In genomic region chr11:88246680-88247079, GRCh38 we compare ENCODE assay signal across 17 cellular contexts.
DNase-seq lines count a peak whose midpoint lies in the region; ATAC-seq and TF ChIP-seq lines count a peak whose summit lies in the region.
"Had no signal": no experiment of that assay in that cellular context is flagged by ENCODE, and none has a peak within 500 bp of the region (broad histone marks: within the 10 kb centered on the region; RNA-seq: fewer than 3 reads in every experiment).

No MANE protein-coding gene starts in this region.

- peaks cover 4% of the 10 kb centered on the region for H3K4me1 Mint-ChIP-seq in endothelial cell (ENCODE audit: unreplicated experiment)
- H3K4me1 Mint-ChIP-seq: activated CD4-positive, alpha-beta T cell treated with anti-CD3 and anti-CD28 coated beads, Interleukin-2, amount 10 ng/mL, durations not matched to agents 7 days and 5 days; activated naive CD8-positive, alpha-beta T cell treated with anti-CD3 and anti-CD28 coated beads, Interleukin-2, amount 50 U/mL, for 24 hours; T-helper 17 cell had no signal

- H3K9ac ChIP-seq in PC-3 (ENCODE audit: low read length) = no peak overlapping the region
- H3K9ac ChIP-seq: BLaER1 treated with 17β-estradiol and CSF1 and Interleukin-3, amounts not matched to agents 10 nM and 100 nM had no signal

- POLR2A ChIA-PET in PC-3 (lab: Charles Lee; ENCODE audit: unreplicated experiment) = no interaction called here

- peaks cover 1% of the 10 kb centered on the region for H3K27me3 Mint-ChIP-seq in endothelial cell (ENCODE audit: unreplicated experiment)
- H3K27me3 Mint-ChIP-seq: activated CD4-positive, alpha-beta T cell treated with anti-CD3 and anti-CD28 coated beads, Interleukin-2, amount 10 ng/mL, durations not matched to agents 7 days and 5 days; activated naive CD8-positive, alpha-beta T cell treated with anti-CD3 and anti-CD28 coated beads, Interleukin-2, amount 50 U/mL, for 24 hours; activated T-cell treated with anti-CD3 and anti-CD28 coated beads, Interleukin-2, amount 50 U/mL, for 24 hours; T-helper 17 cell had no signal

- intact Hi-C loops in PC-3 (cut with micrococcal nuclease) = no loop called here

- H3F3A ChIP-seq in PC-3 (ENCODE audit: low read length, unreplicated experiment) = no peaks in the 10 kb centered on the region

- H3K9me3 Mint-ChIP-seq in endothelial cell (ENCODE audit: unreplicated experiment) = peaks cover 3% of the 10 kb centered on the region

- H3K27me3 ChIP-seq in PC-3 (ENCODE audit: low read length) = no peaks in the 10 kb centered on the region
- H3K27me3 ChIP-seq: BLaER1 treated with 17β-estradiol and CSF1 and Interleukin-3, amounts not matched to agents 10 nM and 100 nM; Peyer's patch had no signal

- H2AFZ ChIP-seq in PC-3 (ENCODE audit: low read length) = no peak overlapping the region

- H3K9me3 ChIP-seq in PC-3 (ENCODE audit: low read length) = no peaks in the 10 kb centered on the region
- H3K9me3 ChIP-seq: Peyer's patch had no signal

- H4K20me1 ChIP-seq in PC-3 (ENCODE audit: low read length) = no peaks in the 10 kb centered on the region
- H4K20me1 ChIP-seq: BLaER1 treated with 17β-estradiol and CSF1 and Interleukin-3, amounts not matched to agents 10 nM and 100 nM had no signal

- H3K4me2 ChIP-seq in PC-3 (ENCODE audit: low read length) = no peak overlapping the region
- H3K4me2 ChIP-seq: BLaER1 treated with 17β-estradiol and CSF1 and Interleukin-3, amounts not matched to agents 10 nM and 100 nM had no signal

- no peaks in the 10 kb centered on the region for H3K36me3 ChIP-seq in PC-3 (ENCODE audit: low read depth, low read length)
- H3K36me3 ChIP-seq: Peyer's patch had no signal

- H3K27ac Mint-ChIP-seq in endothelial cell (ENCODE audit: unreplicated experiment) = no peak overlapping the region
- H3K27ac Mint-ChIP-seq: activated CD4-positive, alpha-beta T cell treated with anti-CD3 and anti-CD28 coated beads, Interleukin-2, amount 10 ng/mL, durations not matched to agents 7 days and 5 days; activated naive CD8-positive, alpha-beta T cell treated with anti-CD3 and anti-CD28 coated beads, Interleukin-2, amount 50 U/mL, for 24 hours; activated T-cell treated with anti-CD3 and anti-CD28 coated beads, Interleukin-2, amount 50 U/mL, for 24 hours; T-helper 17 cell had no signal

- CTCF ChIA-PET in PC-3 (lab: Charles Lee) = no interaction called here

- no peak for TF ChIP-seq CTCF in PC-3 (conservative IDR thresholded peaks at IDR 0.05; ENCODE audit: low read depth, low read length)
- no peak for TF ChIP-seq CTCF in choroid plexus epithelial cell (conservative IDR thresholded peaks at IDR 0.05; ENCODE audit: low read depth, low read length)
- no peak for TF ChIP-seq CTCF in endothelial cell (IDR thresholded peaks at IDR 0.05; ENCODE audit: unreplicated experiment)

- DNase-seq in AG20443 (ENCODE audit: low spot score) (peak; percentile 87), PC-3 (peak; percentile 68), choroid plexus epithelial cell (ENCODE audit: low read depth) (peak; percentile 23), kidney tubule cell (ENCODE audit: low spot score) (peak; percentile 81), iPS-NIHi7 (ENCODE audit: extremely low spot score) (no peak), NCI-H748 treated with DMSO at 0.1 percent for 48 hours (lab: John Stamatoyannopoulos, UW) (no peak), endothelial cell (ENCODE audit: low spot score) (no peak)
- DNase-seq: activated CD4-positive, alpha-beta T cell treated with anti-CD3 and anti-CD28 coated beads, Interleukin-2, amount 10 ng/mL, durations not matched to agents 7 days and 5 days; activated naive CD8-positive, alpha-beta T cell treated with anti-CD3 and anti-CD28 coated beads, Interleukin-2, amount 50 U/mL, for 24 hours; activated T-cell treated with anti-CD3 and anti-CD28 coated beads, Interleukin-2, amount 50 U/mL, for 24 hours; NCI-H2081 treated with DMSO at 0.1 percent for 48 hours; NCI-H774; Peyer's patch; stimulated activated CD4-positive, alpha-beta T cell treated with anti-CD3 and anti-CD28 coated beads, Interleukin-15, amount 100 ng/mL, for 24 hours; T-helper 17 cell had no signal

- H3K9me2 ChIP-seq in PC-3 (replicated peaks; ENCODE audit: low read length) = no peaks in the 10 kb centered on the region

- H3K4me1 ChIP-seq in PC-3 (ENCODE audit: insufficient read depth, low read length) = no peaks in the 10 kb centered on the region
- H3K4me1 ChIP-seq: BLaER1 treated with 17β-estradiol and CSF1 and Interleukin-3, amounts not matched to agents 10 nM and 100 nM; Peyer's patch had no signal

- peak overlapping the region; percentile 11 for H3K27ac ChIP-seq in PC-3 (ENCODE audit: low read length)
- H3K27ac ChIP-seq: BLaER1 treated with 17β-estradiol and CSF1 and Interleukin-3, amounts not matched to agents 10 nM and 100 nM; Peyer's patch had no signal

- no TSS peak for BruUV-seq in PC-3 (replicated peaks; lab: Mats Ljungman, UMichigan)

- H3K4me3 Mint-ChIP-seq in endothelial cell (ENCODE audit: unreplicated experiment) = no peak overlapping the region
- H3K4me3 Mint-ChIP-seq: activated CD4-positive, alpha-beta T cell treated with anti-CD3 and anti-CD28 coated beads, Interleukin-2, amount 10 ng/mL, durations not matched to agents 7 days and 5 days; activated naive CD8-positive, alpha-beta T cell treated with anti-CD3 and anti-CD28 coated beads, Interleukin-2, amount 50 U/mL, for 24 hours; activated T-cell treated with anti-CD3 and anti-CD28 coated beads, Interleukin-2, amount 50 U/mL, for 24 hours; T-helper 17 cell had no signal

- ATAC-seq in PC-3 = peak; percentile 79
- ATAC-seq in HG02981 (IDR thresholded peaks at IDR 0.05; ENCODE audit: unreplicated experiment) = no peak
- ATAC-seq: activated naive CD8-positive, alpha-beta T cell treated with anti-CD3 and anti-CD28 coated beads, Interleukin-2, amount 50 U/mL, for 24 hours; T-helper 17 cell had no signal

- no peak overlapping the region for H3K4me3 ChIP-seq in PC-3 (ENCODE audit: low read length)
- H3K4me3 ChIP-seq in choroid plexus epithelial cell (ENCODE audit: low read depth, low read length) = no peak overlapping the region
- H3K4me3 ChIP-seq: BLaER1 treated with 17β-estradiol and CSF1 and Interleukin-3, amounts not matched to agents 10 nM and 100 nM; Peyer's patch had no signal

- no peaks in the 10 kb centered on the region for H3K36me3 Mint-ChIP-seq in endothelial cell (ENCODE audit: low read depth, unreplicated experiment)

- no peaks in the 10 kb centered on the region for H3K79me2 ChIP-seq in PC-3 (ENCODE audit: low read length)

Comparison
In these comparisons a context has a peak if more than half of its experiments do, and no peak if none do; other contexts are left out.
1. DNase-seq: peak in AG20443 (single experiment), PC-3 (single experiment), choroid plexus epithelial cell (single experiment) and kidney tubule cell (single experiment); none in iPS-NIHi7 (single experiment), NCI-H748 treated with DMSO at 0.1 percent for 48 hours (single experiment) and endothelial cell (single experiment).